ENCODE assay signal across 9 cellular contexts in genomic region chr2:84940088-84940470, GRCh38. TPM values are rescaled to one million over a fixed set of nuclear protein-coding genes. Genes with fewer than 3 reads are reported as not detected.
DNase-seq lines count a peak whose midpoint lies in the region; ATAC-seq, FAIRE-seq and TF ChIP-seq lines count a peak whose summit lies in the region.
"Had no signal": no experiment of that assay in that cellular context is flagged by ENCODE, and none has a peak within 500 bp of the region (broad histone marks: within the 10 kb centered on the region; RNA-seq: fewer than 3 reads in every experiment).

No MANE protein-coding gene starts in this region.

- no peak overlapping the region for H3K4me3 Mint-ChIP-seq in neural progenitor cell

- TF ChIP-seq CTCF in SU-DHL-6 (IDR thresholded peaks at IDR 0.05; ENCODE audit: insufficient read depth, low read length, poor library complexity, severe bottlenecking) (no peak), neural progenitor cell (IDR thresholded peaks at IDR 0.05) (no peak)

- H3K79me2 ChIP-seq in SU-DHL-6 (ENCODE audit: insufficient read depth, low read length), result no peaks in the 10 kb centered on the region; the same call in 1 of the 2 replicates
- no peaks in the 10 kb centered on the region for H3K79me2 ChIP-seq in neural progenitor cell (ENCODE audit: low read depth)

- WGBS in small intestine, 3 donors, result 63 to 78% (median 69%) methylated on average over 3 of the region's 3 CpGs

- FAIRE-seq in small intestine (lab: Jason Lieb, UNC), result no peak

- H3K36me3 ChIP-seq in SU-DHL-6 (ENCODE audit: low read length) (no peaks in the 10 kb centered on the region), neural progenitor cell (no peaks in the 10 kb centered on the region), small intestine (ENCODE audit: control insufficient read depth in 2 of 2, insufficient read depth in 2 of 2, low read length in 2 of 2) (no peaks in the 10 kb centered on the region)
- H3K36me3 ChIP-seq: esophagus squamous epithelium had no signal

- DNase-seq in neural progenitor cell (ENCODE audit: low spot score), result no peak
- no peak for DNase-seq in NCI-H1436 treated with DMSO at 0.1 percent for 48 hours (lab: John Stamatoyannopoulos, UW)
- no peak for DNase-seq in LoVo (ENCODE audit: low spot score)
- DNase-seq in small intestine, result no peak
- DNase-seq: esophagus squamous epithelium had no signal

- H3K27me3 Mint-ChIP-seq in neural progenitor cell (ENCODE audit: insufficient read depth, low read depth), result no peaks in the 10 kb centered on the region

- H3K9ac ChIP-seq in SU-DHL-6 (ENCODE audit: low read length) (peak overlapping the region; percentile 56), neural progenitor cell (no peak overlapping the region)

- no peaks in the 10 kb centered on the region for H3K9me3 ChIP-seq in SU-DHL-6 (ENCODE audit: insufficient read depth, low read length)
- no peaks in the 10 kb centered on the region for H3K9me3 ChIP-seq in neural progenitor cell (ENCODE audit: low read depth)
- no peaks in the 10 kb centered on the region for H3K9me3 ChIP-seq in small intestine (ENCODE audit: control insufficient read depth, low read depth)
- H3K9me3 ChIP-seq: esophagus squamous epithelium had no signal

- H3K4me1 ChIP-seq in neural progenitor cell (no peaks in the 10 kb centered on the region), small intestine (ENCODE audit: control insufficient read depth in 2 of 2, insufficient read depth in 1 of 2, low read depth in 1 of 2, low read length in 1 of 2) (no peaks in the 10 kb centered on the region)

- H4K20me1 ChIP-seq in SU-DHL-6 (ENCODE audit: low read depth, low read length), result no peaks in the 10 kb centered on the region
- no peaks in the 10 kb centered on the region for H4K20me1 ChIP-seq in neural progenitor cell (ENCODE audit: low read depth)

- no peaks in the 10 kb centered on the region for H3K9me3 Mint-ChIP-seq in neural progenitor cell

- H3K4me3 ChIP-seq in SU-DHL-6 (ENCODE audit: insufficient read depth, low read length, poor library complexity, severe bottlenecking) (no peak overlapping the region), neural progenitor cell (no peak overlapping the region), small intestine (ENCODE audit: low read depth in 1 of 2, low read length in 2 of 2) (no peak overlapping the region)

- no peak overlapping the region for H3K27ac Mint-ChIP-seq in neural progenitor cell

- peak overlapping the region; percentile 49 for H2AFZ ChIP-seq in SU-DHL-6 (ENCODE audit: low read depth, low read length, severe bottlenecking)
- H2AFZ ChIP-seq in neural progenitor cell (replicated peaks), result peak overlapping the region; percentile 30

- H3F3A ChIP-seq in SU-DHL-6 (ENCODE audit: insufficient read depth) (peaks cover 9% of the 10 kb centered on the region), neural progenitor cell (ENCODE audit: low read depth) (no peaks in the 10 kb centered on the region)

- H3K27me3 ChIP-seq in SU-DHL-6 (ENCODE audit: low read length), result no peaks in the 10 kb centered on the region
- no peaks in the 10 kb centered on the region for H3K27me3 ChIP-seq in neural progenitor cell
- H3K27me3 ChIP-seq in small intestine (ENCODE audit: control insufficient read depth in 2 of 2, insufficient read depth in 2 of 2, low read length in 2 of 2), result no peaks in the 10 kb centered on the region
- H3K27me3 ChIP-seq: esophagus squamous epithelium had no signal

- H3K4me2 ChIP-seq in SU-DHL-6 (ENCODE audit: low read depth, low read length, poor library complexity, severe bottlenecking) (peak overlapping the region; percentile 72), neural progenitor cell (no peak overlapping the region)

- H3K36me3 Mint-ChIP-seq in neural progenitor cell, result no peaks in the 10 kb centered on the region

- peak overlapping the region; percentile 89 for H3K27ac ChIP-seq in SU-DHL-6 (ENCODE audit: low read depth, low read length)
- no peak overlapping the region for H3K27ac ChIP-seq in neural progenitor cell
- H3K27ac ChIP-seq in small intestine (ENCODE audit: low read depth in 1 of 2, low read length in 1 of 2), result peak overlapping the region in 1 of 2 donors; percentile 85

- no peaks in the 10 kb centered on the region for H3K4me1 Mint-ChIP-seq in neural progenitor cell

- no peaks in the 10 kb centered on the region for H3K9me2 ChIP-seq in SU-DHL-6 (replicated peaks; ENCODE audit: insufficient read depth, low read length)

- ATAC-seq in GM18907 (IDR thresholded peaks at IDR 0.05; ENCODE audit: unreplicated experiment) (peak; percentile 9), HG02642 (IDR thresholded peaks at IDR 0.05; ENCODE audit: poor library complexity, unreplicated experiment) (peak; percentile 12), SK-N-SH treated with all-trans-retinoic acid at 6 μM for 48 hours (no peak)

TF ChIP-seq in SK-N-SH treated with all-trans-retinoic acid at 6 μM for 48 hours, 23 proteins besides CTCF, POLR2A, EP300 and RAD21 (continues in another document):
- TF ChIP-seq PATZ1 (CRISPR knock-in tag; IDR thresholded peaks at IDR 0.05; ENCODE audit: borderline replicate concordance), result no peak
- TF ChIP-seq ESRRG (CRISPR knock-in tag; IDR thresholded peaks at IDR 0.05), result no peak
- no peak for TF ChIP-seq TOX (CRISPR knock-in tag; IDR thresholded peaks at IDR 0.05; ENCODE audit: borderline replicate concordance)
- TF ChIP-seq PPARA (CRISPR knock-in tag; IDR thresholded peaks at IDR 0.05; ENCODE audit: borderline replicate concordance), result no peak
- no peak for TF ChIP-seq GLIS3 (CRISPR knock-in tag; IDR thresholded peaks at IDR 0.05)
- TF ChIP-seq POU6F1 (CRISPR knock-in tag; IDR thresholded peaks at IDR 0.05; ENCODE audit: borderline replicate concordance, low read depth), result no peak
- no peak for TF ChIP-seq SNAI2 (CRISPR knock-in tag; IDR thresholded peaks at IDR 0.05)
- TF ChIP-seq RARB (CRISPR knock-in tag; IDR thresholded peaks at IDR 0.05), result no peak
- TF ChIP-seq ZFP30 (CRISPR knock-in tag; IDR thresholded peaks at IDR 0.05), result no peak
- TF ChIP-seq BACH2 (CRISPR knock-in tag; IDR thresholded peaks at IDR 0.05; ENCODE audit: borderline replicate concordance), result no peak
- no peak for TF ChIP-seq TCF4 (CRISPR knock-in tag; IDR thresholded peaks at IDR 0.05; ENCODE audit: borderline replicate concordance)
- TF ChIP-seq ARNTL (CRISPR knock-in tag; IDR thresholded peaks at IDR 0.05; ENCODE audit: borderline replicate concordance, low read depth), result no peak
- no peak for TF ChIP-seq ZNF8 (CRISPR knock-in tag; IDR thresholded peaks at IDR 0.05)
- TF ChIP-seq OSR1 (CRISPR knock-in tag; IDR thresholded peaks at IDR 0.05), result no peak
- TF ChIP-seq ZNF565 (CRISPR knock-in tag; conservative IDR thresholded peaks at IDR 0.05; ENCODE audit: low read depth), result no peak
- no peak for TF ChIP-seq ZFP3 (CRISPR knock-in tag; IDR thresholded peaks at IDR 0.05)
- no peak for TF ChIP-seq CREB5 (CRISPR knock-in tag; IDR thresholded peaks at IDR 0.05; ENCODE audit: low read depth)

RNA-seq across cellular contexts. Expression of gene KCMF1, which starts 30.9 kb away (rescaled TPM):
- total RNA-seq in neural progenitor cell (ENCODE audit: low replicate concordance), result 74.0 and 99.7 TPM in 2 replicates
- 10 to 100 TPM; 31.9 to 58.9 (median 51.7) TPM for polyA plus RNA-seq in small intestine

RNA-seq across cellular contexts. Expression of gene TMSB10, which starts 34.6 kb away (rescaled TPM):
- 1,687 and 2,248 TPM in 2 replicates for total RNA-seq in neural progenitor cell (ENCODE audit: low replicate concordance)
- 1,000 to 10,000 TPM; 2,319 to 3,566 (median 2,983) TPM for polyA plus RNA-seq in small intestine

RNA-seq across cellular contexts. Expression of gene TRABD2A, which starts 59.2 kb away (rescaled TPM):
- total RNA-seq in neural progenitor cell (ENCODE audit: low replicate concordance), result 1.7 and 2.0 TPM in 2 replicates
- 10 to 100 TPM in 1 of 3 donors, 1 to 10 TPM in 2; 2.0 to 25.6 (median 2.7) TPM for polyA plus RNA-seq in small intestine
